Comparison of ENCODE assay signal across 8 cellular contexts in the genomic region with DNA sequence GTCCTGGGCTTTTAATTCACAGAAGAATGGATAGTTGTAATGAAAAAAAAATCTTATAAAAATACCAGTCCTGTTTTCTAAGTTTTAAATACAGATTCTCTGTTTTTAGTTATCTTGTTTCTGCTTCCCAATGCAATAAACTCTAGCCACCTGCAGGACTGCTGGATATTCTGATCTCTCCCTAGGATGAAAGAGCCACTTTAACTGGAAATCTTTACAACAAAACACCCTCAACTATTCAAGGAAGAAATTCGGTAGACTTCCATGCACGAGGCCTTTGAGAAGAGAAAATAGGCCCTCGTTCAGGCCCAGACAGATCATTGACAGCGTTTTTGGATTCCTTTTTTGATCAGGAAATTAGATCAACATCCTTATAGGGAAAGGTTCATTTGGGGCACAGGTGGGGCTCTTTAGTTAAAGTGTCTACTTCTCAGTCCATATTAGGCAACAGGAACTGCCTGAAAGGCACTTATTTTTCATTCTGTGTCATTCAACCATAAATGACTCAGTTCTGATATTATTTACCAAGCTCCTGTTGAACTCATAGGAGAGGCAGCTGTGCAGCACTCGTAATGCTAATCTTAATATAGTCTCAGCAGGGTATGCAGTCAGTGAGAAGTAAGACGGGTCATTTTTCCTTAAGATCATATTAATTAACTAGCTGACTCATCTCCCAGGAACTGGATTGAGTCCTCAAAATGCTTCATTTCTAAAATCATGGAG.
DNase-seq lines count a peak whose midpoint lies in the region; ATAC-seq, FAIRE-seq and TF ChIP-seq lines count a peak whose summit lies in the region.

No MANE protein-coding gene starts in this region.

- TF ChIP-seq CTCF in kidney (IDR thresholded peaks at IDR 0.05; ENCODE audit: borderline replicate concordance, extremely low read depth, insufficient read depth) (no peak), type B pancreatic cell (conservative IDR thresholded peaks at IDR 0.05) (no peak)

- no peak overlapping the region for H3K4me3 ChIP-seq in kidney (ENCODE audit: low read length in 2 of 2)

- no peaks in the 10 kb centered on the region for H3K9me3 Mint-ChIP-seq in activated T-helper 1 cell treated with anti-CD3 and anti-CD28 coated beads, Interleukin-12 subunit alpha, Interleukin-12 subunit beta, Interleukin-2, Interleukin-4 antibody, amounts not matched to agents 30 ng/mL and 10 ng/mL and 1 ng/mL, durations not matched to agents 14 hours and 24 hours and 36 hours
- H3K9me3 Mint-ChIP-seq in type B pancreatic cell: peaks cover 4% of the 10 kb centered on the region

- peak; percentile 90 for ATAC-seq in HG02610 (IDR thresholded peaks at IDR 0.05; ENCODE audit: unreplicated experiment)

- no peaks in the 10 kb centered on the region for H3K9me3 ChIP-seq in kidney (ENCODE audit: control insufficient read depth in 1 of 2, low read length in 2 of 2)

- intact Hi-C loops in activated T-helper 1 cell treated with anti-CD3 and anti-CD28 coated beads, Interleukin-12 subunit alpha, Interleukin-12 subunit beta, Interleukin-2, Interleukin-4 antibody, amounts not matched to agents 30 ng/mL and 10 ng/mL and 1 ng/mL, durations not matched to agents 14 hours and 24 hours and 36 hours (cut with micrococcal nuclease): loop anchor here (1.0 to 10.0 kb wide), 8 partner anchors 56 to 868 kb away; partner anchors contain the start of genes ERRFI1 and SLC45A1
- intact Hi-C loops in kidney (cut with DNase I): no loop called here

- H3K4me1 Mint-ChIP-seq in activated T-helper 1 cell treated with anti-CD3 and anti-CD28 coated beads, Interleukin-12 subunit alpha, Interleukin-12 subunit beta, Interleukin-2, Interleukin-4 antibody, amounts not matched to agents 30 ng/mL and 10 ng/mL and 1 ng/mL, durations not matched to agents 14 hours and 24 hours and 36 hours (ENCODE audit: low read depth): peaks cover 37% of the 10 kb centered on the region
- peaks cover 49% of the 10 kb centered on the region for H3K4me1 Mint-ChIP-seq in type B pancreatic cell (ENCODE audit: unreplicated experiment)

- DNase-seq in stimulated activated CD4-positive, alpha-beta T cell treated with anti-CD3 and anti-CD28 coated beads, Interleukin-4, amount 100 ng/mL, for 24 hours: peak; percentile 32
- no peak for DNase-seq in stimulated activated CD4-positive, alpha-beta T cell treated with anti-CD3 and anti-CD28 coated beads, Interleukin-12 subunit alpha, Interleukin-12 subunit beta, amount 100 ng/mL, for 4 hours
- DNase-seq in NCI-H1436 treated with DMSO at 0.1 percent for 48 hours (lab: John Stamatoyannopoulos, UW): peak; percentile 85
- peak; percentile 11 for DNase-seq in activated T-helper 1 cell treated with anti-CD3 and anti-CD28 coated beads, Interleukin-12 subunit alpha, Interleukin-12 subunit beta, Interleukin-2, Interleukin-4 antibody, amounts not matched to agents 30 ng/mL and 10 ng/mL and 1 ng/mL, durations not matched to agents 14 hours and 24 hours and 36 hours (ENCODE audit: low spot score)
- no peak for DNase-seq in kidney
- DNase-seq in type B pancreatic cell (ENCODE audit: extremely low spot score, unreplicated experiment): no peak
- no peak for DNase-seq in NCI-H2081 treated with DMSO at 0.1 percent for 48 hours (lab: John Stamatoyannopoulos, UW)

- no peaks in the 10 kb centered on the region for H3K36me3 ChIP-seq in kidney (ENCODE audit: control insufficient read depth in 1 of 2, insufficient read depth in 2 of 2, low read length in 2 of 2)

- H3K36me3 Mint-ChIP-seq in activated T-helper 1 cell treated with anti-CD3 and anti-CD28 coated beads, Interleukin-12 subunit alpha, Interleukin-12 subunit beta, Interleukin-2, Interleukin-4 antibody, amounts not matched to agents 30 ng/mL and 10 ng/mL and 1 ng/mL, durations not matched to agents 14 hours and 24 hours and 36 hours (ENCODE audit: low read depth): no peaks in the 10 kb centered on the region
- H3K36me3 Mint-ChIP-seq in type B pancreatic cell: no peaks in the 10 kb centered on the region

- peak overlapping the region in 1 of 2 donors; percentile 38 for H3K9ac ChIP-seq in kidney (ENCODE audit: low read length in 2 of 2)

- H3K4me1 ChIP-seq in kidney (ENCODE audit: control insufficient read depth in 1 of 2, insufficient read depth in 1 of 2, low read depth in 1 of 2, low read length in 2 of 2): peaks cover 15 to 37% of the 10 kb centered on the region in 2 donors

- peak overlapping the region; percentile 63 for H3K4me3 Mint-ChIP-seq in activated T-helper 1 cell treated with anti-CD3 and anti-CD28 coated beads, Interleukin-12 subunit alpha, Interleukin-12 subunit beta, Interleukin-2, Interleukin-4 antibody, amounts not matched to agents 30 ng/mL and 10 ng/mL and 1 ng/mL, durations not matched to agents 14 hours and 24 hours and 36 hours
- peak overlapping the region; percentile 12 for H3K4me3 Mint-ChIP-seq in type B pancreatic cell

- peak overlapping the region; percentile 66 to 82 for H3K27ac ChIP-seq in kidney (ENCODE audit: low read depth in 2 of 2, low read length in 2 of 2)

- FAIRE-seq in kidney (lab: Jason Lieb, UNC): peak; percentile 21

- H3K27ac Mint-ChIP-seq in activated T-helper 1 cell treated with anti-CD3 and anti-CD28 coated beads, Interleukin-12 subunit alpha, Interleukin-12 subunit beta, Interleukin-2, Interleukin-4 antibody, amounts not matched to agents 30 ng/mL and 10 ng/mL and 1 ng/mL, durations not matched to agents 14 hours and 24 hours and 36 hours: peak overlapping the region; percentile 69
- H3K27ac Mint-ChIP-seq in type B pancreatic cell: peak overlapping the region; percentile 89

- H3K27me3 Mint-ChIP-seq in activated T-helper 1 cell treated with anti-CD3 and anti-CD28 coated beads, Interleukin-12 subunit alpha, Interleukin-12 subunit beta, Interleukin-2, Interleukin-4 antibody, amounts not matched to agents 30 ng/mL and 10 ng/mL and 1 ng/mL, durations not matched to agents 14 hours and 24 hours and 36 hours (ENCODE audit: insufficient read depth): peaks cover 5% of the 10 kb centered on the region
- H3K27me3 Mint-ChIP-seq in type B pancreatic cell: peaks cover 4% of the 10 kb centered on the region

Comparison
In these comparisons a context has a peak if more than half of its experiments do, and no peak if none do; other contexts are left out.
1. DNase-seq: peak in stimulated activated CD4-positive, alpha-beta T cell treated with anti-CD3 and anti-CD28 coated beads, Interleukin-4, amount 100 ng/mL, for 24 hours (single experiment), NCI-H1436 treated with DMSO at 0.1 percent for 48 hours (single experiment) and activated T-helper 1 cell treated with anti-CD3 and anti-CD28 coated beads, Interleukin-12 subunit alpha, Interleukin-12 subunit beta, Interleukin-2, Interleukin-4 antibody, amounts not matched to agents 30 ng/mL and 10 ng/mL and 1 ng/mL, durations not matched to agents 14 hours and 24 hours and 36 hours (single experiment); none in stimulated activated CD4-positive, alpha-beta T cell treated with anti-CD3 and anti-CD28 coated beads, Interleukin-12 subunit alpha, Interleukin-12 subunit beta, amount 100 ng/mL, for 4 hours (single experiment), kidney (single experiment), type B pancreatic cell (single experiment) and NCI-H2081 treated with DMSO at 0.1 percent for 48 hours (single experiment).